8 cellular contexts compared by ENCODE assay signal in genomic region chr10:17607603-17608332, GRCh38. TPM values are rescaled to one million over a fixed set of nuclear protein-coding genes. Genes with fewer than 3 reads are reported as not detected.
DNase-seq lines count a peak whose midpoint lies in the region; ATAC-seq and TF ChIP-seq lines count a peak whose summit lies in the region.

No MANE protein-coding gene starts in this region.

- H3K4me3 Mint-ChIP-seq in naive B cell = no peak overlapping the region

- H3K4me1 Mint-ChIP-seq in naive B cell = peaks cover 0 to 6% (median 0%) of the 10 kb centered on the region in 3 donors

- TF ChIP-seq CTCF in RWPE1 (conservative IDR thresholded peaks at IDR 0.05; ENCODE audit: low read depth) = peak; percentile 90

- H3K27ac Mint-ChIP-seq in naive B cell = no peak overlapping the region

- ATAC-seq in GM19463 (IDR thresholded peaks at IDR 0.05; ENCODE audit: unreplicated experiment) = peak; percentile 63
- ATAC-seq in HG03565 (IDR thresholded peaks at IDR 0.05; ENCODE audit: unreplicated experiment) = peak; percentile 73
- ATAC-seq in naive B cell (ENCODE audit: low read depth in 2 of 2) = peak; percentile 48 to 75

- H3K27ac ChIP-seq in RWPE1 = no peak overlapping the region

- CTCF ChIA-PET in RWPE1 (lab: Yijun Ruan, JAX) = interaction anchor here (0.5 to 0.9 kb wide), 4 partner anchors 14 to 172 kb away, joined by 3 to 6 read pairs (median 4); no protein-coding TSS in a partner anchor

- peak; percentile 28 for DNase-seq in SKM-1 treated with dmso at 0.1 percent for 144 hours (lab: John Stamatoyannopoulos, UW; ENCODE audit: unreplicated experiment)
- no peak for DNase-seq in SKM-1 (lab: John Stamatoyannopoulos, UW; ENCODE audit: unreplicated experiment)
- DNase-seq in RWPE1 (ENCODE audit: low spot score) = peak; percentile 48
- DNase-seq in epidermal melanocyte (ENCODE audit: insufficient read length, low spot score) = peak; percentile 57
- DNase-seq in naive B cell = peak; percentile 42
- DNase-seq in HuH-7.5 (ENCODE audit: low spot score) = no peak

- no peaks in the 10 kb centered on the region for H3K9me3 Mint-ChIP-seq in naive B cell

- H3K36me3 Mint-ChIP-seq in naive B cell = no peaks in the 10 kb centered on the region

- H3K27me3 Mint-ChIP-seq in naive B cell = no peaks in the 10 kb centered on the region

- POLR2A ChIA-PET in RWPE1 (lab: Yijun Ruan, JAX; ENCODE audit: low non-redundant PET) = no interaction called here

RNA-seq across cellular contexts. Expression of gene HACD1, which starts 9.4 kb away (rescaled TPM):
- polyA plus RNA-seq in naive B cell (ENCODE audit: low read depth in 6 of 6) = under 1 TPM in 2 of 6 donors, not detected in 4; 0.43 to 0.44 TPM

RNA-seq across cellular contexts. Expression of gene STAM, which starts 36.2 kb away (rescaled TPM):
- 10 to 100 TPM in 1 of 6 donors, 1 to 10 TPM in 5; 4.4 to 12.5 (median 7.9) TPM for polyA plus RNA-seq in naive B cell (ENCODE audit: low read depth in 6 of 6)

Comparison
In these comparisons a context has a peak if more than half of its experiments do, and no peak if none do; other contexts are left out.
1. DNase-seq: peak in SKM-1 treated with dmso at 0.1 percent for 144 hours (single experiment), RWPE1 (single experiment), epidermal melanocyte (single experiment) and naive B cell (single experiment); none in SKM-1 (single experiment) and HuH-7.5 (single experiment).
2. Peak in every context shown above with its lines, with median percentiles within 50 percentile points of each other: ATAC-seq.